1 cellular context compared by ENCODE assay signal in the genomic region with DNA sequence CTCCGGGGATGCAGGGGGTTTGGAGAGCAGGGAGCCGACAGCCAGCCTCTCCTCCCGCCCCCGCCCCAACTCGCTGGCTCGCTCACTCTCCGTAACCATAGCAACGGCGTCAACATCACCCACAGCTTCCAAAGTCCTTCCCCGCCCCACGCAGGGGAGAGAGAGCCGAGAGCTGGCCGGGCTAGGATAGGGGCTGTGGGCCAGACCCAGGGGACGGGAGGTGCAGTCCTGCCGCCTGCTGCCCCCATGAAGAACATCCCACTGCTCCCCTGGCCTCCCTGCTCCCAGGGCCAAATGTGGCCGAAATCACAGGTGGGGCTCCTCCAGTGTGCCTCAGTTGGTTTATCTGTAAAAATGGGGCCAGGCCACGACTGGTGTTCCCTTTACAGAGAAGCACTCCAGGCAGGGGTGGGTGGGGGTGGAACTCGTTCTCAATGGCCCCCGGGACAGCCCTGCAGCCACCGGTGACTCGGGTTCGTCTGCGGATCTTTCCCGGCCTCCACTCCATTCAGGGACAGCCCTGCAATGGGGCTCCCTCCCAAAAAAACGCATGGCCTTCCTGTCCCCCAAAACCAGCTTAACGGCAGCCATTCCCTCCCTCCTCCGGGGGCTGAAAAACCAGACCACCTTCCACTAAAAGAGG.
TF ChIP-seq lines count a peak whose summit lies in the region.

No MANE protein-coding gene starts in this region.

TF ChIP-seq in IMR-90, 13 proteins besides CTCF, POLR2A, EP300 and RAD21:
- TF ChIP-seq SMC3 (IDR thresholded peaks at IDR 0.05; ENCODE audit: low read depth, low read length) = no peak
- peak; percentile 82 for TF ChIP-seq MAZ (IDR thresholded peaks at IDR 0.05; ENCODE audit: borderline replicate concordance, low read depth, low read length)
- peak; percentile 57; the same call in 1 of the 2 replicates for TF ChIP-seq MXI1 (IDR thresholded peaks at IDR 0.05; ENCODE audit: borderline replicate concordance, low read depth, low read length)
- no peak for TF ChIP-seq CHD1 (IDR thresholded peaks at IDR 0.05; ENCODE audit: low read depth, low read length)
- no peak for TF ChIP-seq NFE2L2 (IDR thresholded peaks at IDR 0.05; ENCODE audit: low read depth, low read length)
